ENCODE assay signal across 20 cellular contexts in genomic region chr2:168602846-168603406, GRCh38.
"Had no signal": no experiment of that assay in that cellular context is flagged by ENCODE, and none has a peak within 500 bp of the region (broad histone marks: within the 10 kb centered on the region; RNA-seq: fewer than 3 reads in every experiment).

No MANE protein-coding gene starts in this region.

- H3K27ac Mint-ChIP-seq: natural killer cell, type B pancreatic cell had no signal

- H3K4me1 ChIP-seq: suprapubic skin, thyroid gland had no signal

- DNase-seq: dermis blood vessel endothelial cell; effector memory CD4-positive, alpha-beta T cell; heart right ventricle; hypothalamus; islet precursor cell; mammary epithelial cell; mucosa of descending colon; natural killer cell; ovary; small intestine; stimulated activated CD4-positive, alpha-beta T cell treated with anti-CD3 and anti-CD28 coated beads, Interleukin-12 subunit alpha, Interleukin-12 subunit beta, amount 100 ng/mL, for 4 hours; stimulated activated CD4-positive, alpha-beta T cell treated with anti-CD3 and anti-CD28 coated beads, Interleukin-2, amount 100 ng/mL, for 48 hours; thyroid gland had no signal

- H3K36me3 ChIP-seq: heart right ventricle, ovary, right atrium auricular region, suprapubic skin, thyroid gland had no signal

- ATAC-seq: esophagus mucosa, heart right ventricle, left lobe of liver, mucosa of descending colon, natural killer cell had no signal

- H3K4me1 Mint-ChIP-seq: central memory CD8-positive, alpha-beta T cell had no signal

- H3K27me3 Mint-ChIP-seq: central memory CD8-positive, alpha-beta T cell; type B pancreatic cell had no signal

- H3K9me3 ChIP-seq: suprapubic skin, thyroid gland had no signal

- H3K4me3 ChIP-seq: heart right ventricle, mucosa of descending colon, ovary, right atrium auricular region, suprapubic skin, thyroid gland had no signal

- H3K27ac ChIP-seq: heart right ventricle, ovary, right atrium auricular region, suprapubic skin, thyroid gland had no signal

- H3K4me3 Mint-ChIP-seq: central memory CD8-positive, alpha-beta T cell; natural killer cell; neural crest cell; type B pancreatic cell had no signal

- H3K27me3 ChIP-seq: heart right ventricle, ovary, right atrium auricular region, suprapubic skin, thyroid gland had no signal
